ENCODE assay signal across 18 cellular contexts in genomic region chr7:98647326-98647725, GRCh38.
"Had no signal": no experiment of that assay in that cellular context is flagged by ENCODE, and none has a peak within 500 bp of the region (broad histone marks: within the 10 kb centered on the region; RNA-seq: fewer than 3 reads in every experiment).

No MANE protein-coding gene starts in this region.

- H3K36me3 ChIP-seq: esophagus squamous epithelium, gastroesophageal sphincter, left ventricle myocardium inferior, lower lobe of right lung, right atrium auricular region, sigmoid colon, vagina had no signal

- H3K9me3 ChIP-seq: esophagus squamous epithelium, gastroesophageal sphincter, lower lobe of right lung, sigmoid colon, vagina had no signal

- H3K4me1 ChIP-seq: esophagus squamous epithelium, gastroesophageal sphincter, left ventricle myocardium inferior, lower lobe of right lung, right atrium auricular region, sigmoid colon, vagina had no signal

- ATAC-seq: gastroesophageal sphincter, left cardiac atrium, lower lobe of right lung, natural killer cell had no signal

- H3K27me3 ChIP-seq: esophagus squamous epithelium, gastroesophageal sphincter, right atrium auricular region, sigmoid colon, vagina had no signal

- H3K4me3 ChIP-seq: esophagus squamous epithelium, gastroesophageal sphincter, left ventricle myocardium inferior, lower lobe of right lung, right atrium auricular region, sigmoid colon, skin epidermis, vagina had no signal

- DNase-seq: dermis blood vessel endothelial cell; esophagus squamous epithelium; foreskin fibroblast; glutamatergic neuron; immature natural killer cell; kidney; left cardiac atrium; left ventricle myocardium inferior; lower lobe of right lung; natural killer cell; posterior cingulate gyrus; sigmoid colon; stimulated activated CD4-positive, alpha-beta T cell treated with anti-CD3 and anti-CD28 coated beads, Interleukin-12 subunit alpha, Interleukin-12 subunit beta, amount 100 ng/mL, for 4 hours; stimulated activated naive CD4-positive, alpha-beta T cell treated with Interleukin-2 at 50 U/mL for 16 hours had no signal

- H3K27ac ChIP-seq: esophagus squamous epithelium, gastroesophageal sphincter, left ventricle myocardium inferior, lower lobe of right lung, right atrium auricular region, sigmoid colon, skin epidermis, vagina had no signal
